Comparison of ENCODE assay signal across 22 cellular contexts in the genomic region with DNA sequence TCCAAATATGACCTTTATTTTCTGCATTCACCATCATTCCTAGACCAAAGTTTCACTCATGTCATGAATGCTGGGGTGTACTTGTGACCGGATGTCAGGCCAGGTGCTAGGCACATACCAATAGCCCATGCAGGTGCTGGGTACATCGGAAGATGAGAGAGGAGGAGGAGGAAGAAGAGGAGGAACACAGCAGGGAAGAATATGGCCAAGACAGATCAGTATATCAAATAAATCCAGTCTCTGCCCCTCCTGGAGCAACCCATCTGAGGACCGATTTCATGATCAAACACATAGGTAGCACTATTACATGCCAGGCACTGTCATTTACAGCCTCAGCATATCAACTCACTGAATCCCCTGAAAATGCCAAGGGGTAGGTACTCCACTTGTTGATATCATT. TPM values are rescaled to one million over a fixed set of nuclear protein-coding genes. Genes with fewer than 3 reads are reported as not detected.
DNase-seq lines count a peak whose midpoint lies in the region; ATAC-seq, FAIRE-seq and TF ChIP-seq lines count a peak whose summit lies in the region.
"Had no signal": no experiment of that assay in that cellular context is flagged by ENCODE, and none has a peak within 500 bp of the region (broad histone marks: within the 10 kb centered on the region; RNA-seq: fewer than 3 reads in every experiment).

No MANE protein-coding gene starts in this region.

- H3K9me3 ChIP-seq in small intestine (ENCODE audit: control insufficient read depth, low read depth) (no peaks in the 10 kb centered on the region), psoas muscle (no peaks in the 10 kb centered on the region)
- H3K9me3 ChIP-seq: BE2C, HAP-1 had no signal

- H3K27ac ChIP-seq in coronary artery: no peak overlapping the region
- no peak overlapping the region for H3K27ac ChIP-seq in small intestine (ENCODE audit: low read depth in 1 of 2, low read length in 1 of 2)
- no peak overlapping the region for H3K27ac ChIP-seq in psoas muscle
- H3K27ac ChIP-seq: A549, C4-2B, HL-60 had no signal

- H3K4me1 ChIP-seq in small intestine (ENCODE audit: control insufficient read depth in 2 of 2, insufficient read depth in 1 of 2, low read depth in 1 of 2, low read length in 1 of 2) (peaks cover 0 to 2% of the 10 kb centered on the region in 2 donors), psoas muscle (peaks cover 11% of the 10 kb centered on the region)
- H3K4me1 ChIP-seq: BE2C, HAP-1 had no signal

- peak; percentile 9 for DNase-seq in cardiac septum (ENCODE audit: low spot score)
- DNase-seq in Right ventricle myocardium inferior (ENCODE audit: missing footprints): no peak
- DNase-seq in coronary artery (ENCODE audit: low spot score): peak; percentile 19
- peak; percentile 19 for DNase-seq in islet precursor cell
- peak; percentile 2 for DNase-seq in sciatic nerve (ENCODE audit: low spot score)
- DNase-seq in small intestine: no peak
- no peak for DNase-seq in psoas muscle
- DNase-seq: BE2C, COR-L47, DND-41, GF-D8, HFFc6 had no signal

- 90 to 94% (median 92%) methylated on average over 3 of the region's 3 CpGs for WGBS in small intestine, 3 donors
- 82 to 93% (median 89%) methylated on average over 3 of the region's 3 CpGs for WGBS in psoas muscle, 3 donors

- no peak for FAIRE-seq in small intestine (lab: Jason Lieb, UNC)
- FAIRE-seq: A549, D721Med, GM19239, H1 had no signal

- H3K27me3 ChIP-seq in small intestine (ENCODE audit: control insufficient read depth in 2 of 2, insufficient read depth in 2 of 2, low read length in 2 of 2) (peaks cover 13 to 20% of the 10 kb centered on the region in 2 donors), psoas muscle (ENCODE audit: insufficient read depth in 3 of 3, low read length in 2 of 3) (peaks cover 0 to 57% (median 31%) of the 10 kb centered on the region in 3 donors)

- H3K4me3 ChIP-seq in coronary artery (no peak overlapping the region), small intestine (ENCODE audit: low read depth in 1 of 2, low read length in 2 of 2) (no peak overlapping the region), psoas muscle (no peak overlapping the region)
- H3K4me3 ChIP-seq: A549, HAP-1 had no signal

- TF ChIP-seq CTCF in coronary artery (IDR thresholded peaks at IDR 0.05): no peak
- no peak for TF ChIP-seq CTCF in psoas muscle (IDR thresholded peaks at IDR 0.05)

- H3K36me3 ChIP-seq in small intestine (ENCODE audit: control insufficient read depth in 2 of 2, insufficient read depth in 2 of 2, low read length in 2 of 2) (no peaks in the 10 kb centered on the region), psoas muscle (ENCODE audit: insufficient read depth in 1 of 2, low read depth in 1 of 2) (no peaks in the 10 kb centered on the region)
- H3K36me3 ChIP-seq: BE2C, HAP-1 had no signal

- intact Hi-C loops in cardiac septum (cut with DNase I) (no loop called here), Right ventricle myocardium inferior (cut with DNase I) (loop anchor here (5.0 kb wide), 1 partner anchor 226 kb away; no protein-coding TSS in a partner anchor), sciatic nerve (cut with DNase I) (no loop called here), psoas muscle (cut with DNase I) (loop anchor here in 1 of 2 donors (2.0 kb wide), 1 partner anchor 226 kb away; no protein-coding TSS in a partner anchor)

- ATAC-seq in Right ventricle myocardium inferior: no peak
- ATAC-seq in sciatic nerve: no peak
- ATAC-seq in HG02610 (IDR thresholded peaks at IDR 0.05; ENCODE audit: unreplicated experiment): no peak
- ATAC-seq in psoas muscle: no peak
- ATAC-seq: A549; CD8-positive, alpha-beta T cell had no signal

RNA-seq across cellular contexts. Expression of gene WNT7A, which starts 3.0 kb away (rescaled TPM):
- total RNA-seq in cardiac septum: not detected
- not detected for total RNA-seq in Right ventricle myocardium inferior
- total RNA-seq in sciatic nerve: not detected
- polyA plus RNA-seq in small intestine: under 1 TPM in 1 of 3 donors, not detected in 2; 0.01 TPM
- total RNA-seq in psoas muscle: not detected
- polyA plus RNA-seq in psoas muscle: under 1 TPM in 1 of 3 donors, not detected in 2; 0.04 TPM
- total RNA-seq: H1, HFFc6 had no signal
- polyA plus RNA-seq: AG04450 had no signal

Comparison
In these comparisons a context has a peak if more than half of its experiments do, and no peak if none do; other contexts are left out.
1. DNase-seq: peak in cardiac septum (single experiment), coronary artery (single experiment), islet precursor cell (single experiment) and sciatic nerve (single experiment); none in Right ventricle myocardium inferior (single experiment), small intestine (single experiment) and psoas muscle (0 of 2).